Comparison of ENCODE assay signal across 25 cellular contexts in genomic region chr17:75331671-75332070, GRCh38. TPM values are rescaled to one million over a fixed set of nuclear protein-coding genes. Genes with fewer than 3 reads are reported as not detected.
DNase-seq lines count a peak whose midpoint lies in the region; ATAC-seq and TF ChIP-seq lines count a peak whose summit lies in the region.
"Had no signal": no experiment of that assay in that cellular context is flagged by ENCODE, and none has a peak within 500 bp of the region (broad histone marks: within the 10 kb centered on the region; RNA-seq: fewer than 3 reads in every experiment).

No MANE protein-coding gene starts in this region.

- ATAC-seq in DND-41 (ENCODE audit: insufficient read depth, low read depth) = no peak
- ATAC-seq in HG03097 (IDR thresholded peaks at IDR 0.05; ENCODE audit: low FRiP score, unreplicated experiment) = no peak
- ATAC-seq: body of pancreas; stimulated activated memory B cell treated with anti-CD40 and anti-IgM and Interleukin-4, amounts not matched to agents 10 μg/mL and 1 μg/mL and 100 μg/mL, for 72 hours had no signal

- H3K27me3 ChIP-seq in DND-41 (ENCODE audit: insufficient read depth, low read length, poor library complexity) = no peaks in the 10 kb centered on the region
- H3K27me3 ChIP-seq in dorsolateral prefrontal cortex = no peaks in the 10 kb centered on the region
- H3K27me3 ChIP-seq: adrenal gland, body of pancreas, sigmoid colon, SJSA1, testis, uterus had no signal

- no peaks in the 10 kb centered on the region for H4K20me1 ChIP-seq in DND-41 (ENCODE audit: insufficient read depth, low read length)

- H3K36me3 Mint-ChIP-seq in activated CD4-positive, alpha-beta memory T cell treated with anti-CD3 and anti-CD28 coated beads for 36 hours = peaks cover 6% of the 10 kb centered on the region
- H3K36me3 Mint-ChIP-seq in activated CD4-positive, alpha-beta memory T cell treated with anti-CD3 and anti-CD28 coated beads, Interleukin-2, amount 10 ng/mL, durations not matched to agents 7 days and 5 days (ENCODE audit: low read depth) = peaks cover 21% of the 10 kb centered on the region

- no peak for TF ChIP-seq CTCF in DND-41 (IDR thresholded peaks at IDR 0.05; ENCODE audit: borderline replicate concordance, extremely low read depth, low read length, poor library complexity, severe bottlenecking)
- TF ChIP-seq CTCF in dorsolateral prefrontal cortex (IDR thresholded peaks at IDR 0.05 in 54 of 56, conservative IDR thresholded peaks at IDR 0.05 in 2 of 56; ENCODE audit: low read depth in 1 of 56, partially characterized antibody in 56 of 56) = no peak

- H3K27me3 Mint-ChIP-seq in activated CD4-positive, alpha-beta memory T cell treated with anti-CD3 and anti-CD28 coated beads for 36 hours = no peaks in the 10 kb centered on the region
- no peaks in the 10 kb centered on the region for H3K27me3 Mint-ChIP-seq in activated CD4-positive, alpha-beta memory T cell treated with anti-CD3 and anti-CD28 coated beads, Interleukin-2, amount 10 ng/mL, durations not matched to agents 7 days and 5 days
- H3K27me3 Mint-ChIP-seq: stimulated activated memory B cell treated with anti-CD40 and anti-IgM and Interleukin-4, amounts not matched to agents 10 μg/mL and 1 μg/mL and 100 μg/mL, for 72 hours had no signal

- intact Hi-C loops in activated CD4-positive, alpha-beta memory T cell treated with anti-CD3 and anti-CD28 coated beads for 36 hours (cut with micrococcal nuclease) = no loop called here
- intact Hi-C loops in dorsolateral prefrontal cortex (cut with DNase I) = no loop called here

- CTCF ChIA-PET in activated CD4-positive, alpha-beta memory T cell treated with anti-CD3 and anti-CD28 coated beads for 36 hours (lab: Charles Lee) = interaction anchor here (0.6 kb wide), 1 partner anchor 219 kb away, joined by 3 read pairs; no protein-coding TSS in a partner anchor
- CTCF ChIA-PET in activated CD4-positive, alpha-beta memory T cell treated with anti-CD3 and anti-CD28 coated beads, Interleukin-2, amount 10 ng/mL, durations not matched to agents 7 days and 5 days (lab: Charles Lee) = interaction anchor here (1.9 kb wide), 1 partner anchor 9 kb away, joined by 4 read pairs; no protein-coding TSS in a partner anchor

- H3K36me3 ChIP-seq in DND-41 (ENCODE audit: insufficient read depth, low read length) = peaks cover 55% of the 10 kb centered on the region
- H3K36me3 ChIP-seq: adrenal gland, prostate gland, uterus had no signal

- no peaks in the 10 kb centered on the region for H3K9me3 Mint-ChIP-seq in activated CD4-positive, alpha-beta memory T cell treated with anti-CD3 and anti-CD28 coated beads for 36 hours
- no peaks in the 10 kb centered on the region for H3K9me3 Mint-ChIP-seq in activated CD4-positive, alpha-beta memory T cell treated with anti-CD3 and anti-CD28 coated beads, Interleukin-2, amount 10 ng/mL, durations not matched to agents 7 days and 5 days
- H3K9me3 Mint-ChIP-seq: stimulated activated memory B cell treated with anti-CD40 and anti-IgM and Interleukin-4, amounts not matched to agents 10 μg/mL and 1 μg/mL and 100 μg/mL, for 72 hours had no signal

- H3K4me1 ChIP-seq in DND-41 (ENCODE audit: insufficient read depth, low read length) = peaks cover 65% of the 10 kb centered on the region
- H3K4me1 ChIP-seq: body of pancreas, prostate gland, SJSA1, uterus had no signal

- no peaks in the 10 kb centered on the region for H3K9me3 ChIP-seq in DND-41 (ENCODE audit: insufficient read depth, low read length, severe bottlenecking)
- H3K9me3 ChIP-seq: adrenal gland, body of pancreas, prostate gland, sigmoid colon, SJSA1, testis, uterus had no signal

- H3K4me3 Mint-ChIP-seq in activated CD4-positive, alpha-beta memory T cell treated with anti-CD3 and anti-CD28 coated beads for 36 hours = no peak overlapping the region
- no peak overlapping the region for H3K4me3 Mint-ChIP-seq in activated CD4-positive, alpha-beta memory T cell treated with anti-CD3 and anti-CD28 coated beads, Interleukin-2, amount 10 ng/mL, durations not matched to agents 7 days and 5 days
- H3K4me3 Mint-ChIP-seq: stimulated activated memory B cell treated with anti-CD40 and anti-IgM and Interleukin-4, amounts not matched to agents 10 μg/mL and 1 μg/mL and 100 μg/mL, for 72 hours had no signal

- no peak overlapping the region for H3K9ac ChIP-seq in DND-41 (ENCODE audit: low read depth, low read length)

- H2AFZ ChIP-seq in DND-41 (ENCODE audit: low read depth, low read length) = no peak overlapping the region

- H3K4me3 ChIP-seq in DND-41 (ENCODE audit: low read depth in 1 of 2, low read length in 2 of 2) = no peak overlapping the region
- H3K4me3 ChIP-seq in dorsolateral prefrontal cortex = no peak overlapping the region
- H3K4me3 ChIP-seq: adrenal gland, body of pancreas, prostate gland, sigmoid colon, SJSA1, testis, uterus had no signal

- POLR2A ChIA-PET in activated CD4-positive, alpha-beta memory T cell treated with anti-CD3 and anti-CD28 coated beads for 36 hours (lab: Charles Lee) = no interaction called here
- POLR2A ChIA-PET in activated CD4-positive, alpha-beta memory T cell treated with anti-CD3 and anti-CD28 coated beads, Interleukin-2, amount 10 ng/mL, durations not matched to agents 7 days and 5 days (lab: Charles Lee) = interaction anchor here (0.8 to 1.0 kb wide), 2 partner anchors 41 to 74 kb away, joined by 3 read pairs; partner anchors contain the start of gene GRB2

- peaks cover 97% of the 10 kb centered on the region for H3K79me2 ChIP-seq in DND-41 (ENCODE audit: insufficient read depth, low read length)

- peak overlapping the region; percentile 28 for H3K27ac Mint-ChIP-seq in activated CD4-positive, alpha-beta memory T cell treated with anti-CD3 and anti-CD28 coated beads for 36 hours
- no peak overlapping the region for H3K27ac Mint-ChIP-seq in activated CD4-positive, alpha-beta memory T cell treated with anti-CD3 and anti-CD28 coated beads, Interleukin-2, amount 10 ng/mL, durations not matched to agents 7 days and 5 days
- H3K27ac Mint-ChIP-seq: stimulated activated memory B cell treated with anti-CD40 and anti-IgM and Interleukin-4, amounts not matched to agents 10 μg/mL and 1 μg/mL and 100 μg/mL, for 72 hours had no signal

- H3K27ac ChIP-seq in DND-41 (ENCODE audit: low read length) (peak overlapping the region; percentile 70), dorsolateral prefrontal cortex (peak overlapping the region in 30 of 59 donors; percentile 5 to 72 (median 46)), substantia nigra (ENCODE audit: low read depth, low read length, poor library complexity, severe bottlenecking) (peak overlapping the region; percentile 32)
- H3K27ac ChIP-seq: adrenal gland, body of pancreas, prostate gland, sigmoid colon, SJSA1, testis, uterus had no signal

- DNase-seq in activated CD4-positive, alpha-beta memory T cell treated with anti-CD3 and anti-CD28 coated beads for 36 hours = no peak
- no peak for DNase-seq in activated CD4-positive, alpha-beta memory T cell treated with anti-CD3 and anti-CD28 coated beads, Interleukin-2, amount 10 ng/mL, durations not matched to agents 7 days and 5 days
- DNase-seq in DND-41 (no peak), dorsolateral prefrontal cortex (no peak), substantia nigra (lab: John Stamatoyannopoulos, UW) (no peak), DMS79 treated with DMSO at 0.1 percent for 48 hours (lab: John Stamatoyannopoulos, UW) (no peak), NCI-H2029 treated with DMSO at 0.1 percent for 48 hours (lab: John Stamatoyannopoulos, UW) (no peak)
- DNase-seq: activated CD4-positive, alpha-beta T cell treated with anti-CD3 and anti-CD28 coated beads for 4 hours; adrenal gland; body of pancreas; COR-L47; hypothalamus; Karpas-422; mesenchymal stem cell; NCI-H1436 treated with DMSO at 0.1 percent for 48 hours; RPMI8226; sigmoid colon; stimulated activated CD4-positive, alpha-beta T cell treated with anti-CD3 and anti-CD28 coated beads, Interleukin-4, amount 100 ng/mL, for 4 hours; T-helper 1 cell; testis; uterus had no signal

- H3K4me2 ChIP-seq in DND-41 (ENCODE audit: insufficient read depth, low read length) = no peak overlapping the region

- H3K4me1 Mint-ChIP-seq in activated CD4-positive, alpha-beta memory T cell treated with anti-CD3 and anti-CD28 coated beads for 36 hours (ENCODE audit: low read depth) = peaks cover 44% of the 10 kb centered on the region
- H3K4me1 Mint-ChIP-seq in activated CD4-positive, alpha-beta memory T cell treated with anti-CD3 and anti-CD28 coated beads, Interleukin-2, amount 10 ng/mL, durations not matched to agents 7 days and 5 days = peaks cover 38% of the 10 kb centered on the region

RNA-seq across cellular contexts. Expression of gene SLC25A19, which starts 42.4 kb away (rescaled TPM):
- 10 to 100 TPM; 57.9 to 62.3 TPM for total RNA-seq in activated CD4-positive, alpha-beta memory T cell treated with anti-CD3 and anti-CD28 coated beads for 36 hours
- 10 to 100 TPM; 24.3 to 27.9 TPM for total RNA-seq in activated CD4-positive, alpha-beta memory T cell treated with anti-CD3 and anti-CD28 coated beads, Interleukin-2, amount 10 ng/mL, durations not matched to agents 7 days and 5 days
- total RNA-seq in dorsolateral prefrontal cortex = 10 to 100 TPM in 116 of 120 experiments, 1 to 10 TPM in 4; 8.5 to 25.5 (median 15.6) TPM
